Comparison of ENCODE assay signal across 8 cellular contexts in genomic region chr20:45456632-45457031, GRCh38. TPM values are rescaled to one million over a fixed set of nuclear protein-coding genes. Genes with fewer than 3 reads are reported as not detected.
DNase-seq lines count a peak whose midpoint lies in the region; ATAC-seq, FAIRE-seq and TF ChIP-seq lines count a peak whose summit lies in the region.

No MANE protein-coding gene starts in this region.

- TF ChIP-seq POLR2A in GM12892 (IDR thresholded peaks at IDR 0.05; ENCODE audit: low read depth, low read length): no peak
- TF ChIP-seq POLR2A in thyroid gland (IDR thresholded peaks at IDR 0.05): no peak

- H3K27ac ChIP-seq in thyroid gland: peak overlapping the region in 1 of 3 donors; percentile 17

- DNase-seq in AG10803 (ENCODE audit: low read depth) (no peak), GM12892 (ENCODE audit: insufficient read length) (no peak), OCI-M1 (lab: John Stamatoyannopoulos, UW) (peak; percentile 31), germinal center (ENCODE audit: low spot score) (peak; percentile 30), thyroid gland (peak; percentile 71 to 76), LoVo (ENCODE audit: low spot score) (no peak)

- H3K36me3 ChIP-seq in thyroid gland: no peaks in the 10 kb centered on the region

- intact Hi-C loops in thyroid gland (cut with DNase I): no loop called here

- peak; percentile 17; the same call in 1 of the 2 replicates for TF ChIP-seq CTCF in AG10803 (conservative IDR thresholded peaks at IDR 0.05; ENCODE audit: low read length)
- TF ChIP-seq CTCF in thyroid gland (IDR thresholded peaks at IDR 0.05): peak in 4 of 6 experiments; percentile 42 to 61 (median 52)

- H3K27me3 ChIP-seq in thyroid gland: no peaks in the 10 kb centered on the region

- peak; percentile 40 for FAIRE-seq in GM12892 (lab: Jason Lieb, UNC)

- 9 to 14% methylated on average over 6 of the region's 6 CpGs for WGBS in thyroid gland, 2 donors

- H3K9me3 ChIP-seq in thyroid gland: no peaks in the 10 kb centered on the region

- peaks cover 9 to 15% of the 10 kb centered on the region in 2 donors for H3K4me1 ChIP-seq in thyroid gland

- ATAC-seq in HG03439 (IDR thresholded peaks at IDR 0.05; ENCODE audit: unreplicated experiment): no peak
- no peak for ATAC-seq in HG02678 (IDR thresholded peaks at IDR 0.05; ENCODE audit: unreplicated experiment)

- no peak overlapping the region for H3K4me3 ChIP-seq in AG10803 (ENCODE audit: low read length)
- H3K4me3 ChIP-seq in thyroid gland (replicated peaks in 1 of 3): no peak overlapping the region

RNA-seq across cellular contexts. Expression of gene WFDC2, which starts 12.9 kb away (rescaled TPM):
- 2.0 TPM for polyA plus RNA-seq in GM12892 (2012; ENCODE audit: missing spikeins)
- total RNA-seq in thyroid gland: 100 to 1,000 TPM; 109 to 163 (median 131) TPM

RNA-seq across cellular contexts. Expression of gene PIGT, which starts 40.7 kb away (rescaled TPM):
- 20.9 TPM for polyA plus RNA-seq in GM12892 (2012; ENCODE audit: missing spikeins)
- total RNA-seq in thyroid gland: 100 to 1,000 TPM in 3 of 4 donors, 10 to 100 TPM in 1; 85.0 to 122 (median 114) TPM

RNA-seq across cellular contexts. Expression of gene DBNDD2, which starts 48.5 kb away (rescaled TPM):
- polyA plus RNA-seq in GM12892 (2012; ENCODE audit: missing spikeins): 0.89 TPM
- total RNA-seq in thyroid gland: 10 to 100 TPM; 12.1 to 47.4 (median 20.9) TPM

RNA-seq across cellular contexts. Expression of gene SPINT3, which starts 58.8 kb away (rescaled TPM):
- polyA plus RNA-seq in GM12892 (2012; ENCODE audit: missing spikeins): not detected
- not detected for total RNA-seq in thyroid gland

Comparison
In these comparisons a context has a peak if more than half of its experiments do, and no peak if none do; other contexts are left out.
1. DNase-seq: peak in OCI-M1 (single experiment), germinal center (single experiment) and thyroid gland (2 of 2); none in AG10803 (single experiment), GM12892 (single experiment) and LoVo (single experiment).